1 cellular context compared by ENCODE assay signal in the genomic region with DNA sequence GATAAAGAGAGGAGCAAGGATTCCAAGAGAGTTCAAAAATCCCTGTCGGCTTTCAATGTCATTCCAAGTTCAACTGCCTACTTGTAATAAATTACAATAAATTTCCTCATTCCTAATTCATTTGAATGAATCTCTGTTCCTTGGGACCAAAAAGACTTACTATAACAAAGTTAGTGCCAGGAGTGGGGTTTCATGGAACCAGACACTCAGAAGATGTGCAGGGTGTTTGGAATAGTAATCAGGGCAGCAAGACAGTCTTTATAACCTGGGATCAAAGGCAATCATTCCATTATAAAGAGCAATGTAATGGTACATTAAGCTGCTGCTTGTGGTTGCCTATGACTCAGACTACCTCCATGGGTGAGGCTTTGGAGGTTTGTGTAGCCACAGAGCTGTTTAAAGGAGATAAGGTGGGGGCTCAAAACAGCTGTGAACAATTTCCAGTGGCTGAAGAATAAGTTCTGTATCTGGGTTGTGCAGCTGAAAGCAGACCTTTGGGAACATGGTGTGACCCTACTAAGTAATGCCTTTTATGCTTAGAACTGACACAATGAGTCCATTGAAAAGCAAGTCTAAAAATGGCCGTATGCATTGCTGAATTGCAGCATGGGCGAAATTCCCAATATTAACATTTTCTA.
TF ChIP-seq lines count a peak whose summit lies in the region.

No MANE protein-coding gene starts in this region.

TF ChIP-seq in K562, 482 proteins besides CTCF, POLR2A, EP300 and RAD21 (continued from another document and continues in another):
- TF ChIP-seq, protein P1, sequence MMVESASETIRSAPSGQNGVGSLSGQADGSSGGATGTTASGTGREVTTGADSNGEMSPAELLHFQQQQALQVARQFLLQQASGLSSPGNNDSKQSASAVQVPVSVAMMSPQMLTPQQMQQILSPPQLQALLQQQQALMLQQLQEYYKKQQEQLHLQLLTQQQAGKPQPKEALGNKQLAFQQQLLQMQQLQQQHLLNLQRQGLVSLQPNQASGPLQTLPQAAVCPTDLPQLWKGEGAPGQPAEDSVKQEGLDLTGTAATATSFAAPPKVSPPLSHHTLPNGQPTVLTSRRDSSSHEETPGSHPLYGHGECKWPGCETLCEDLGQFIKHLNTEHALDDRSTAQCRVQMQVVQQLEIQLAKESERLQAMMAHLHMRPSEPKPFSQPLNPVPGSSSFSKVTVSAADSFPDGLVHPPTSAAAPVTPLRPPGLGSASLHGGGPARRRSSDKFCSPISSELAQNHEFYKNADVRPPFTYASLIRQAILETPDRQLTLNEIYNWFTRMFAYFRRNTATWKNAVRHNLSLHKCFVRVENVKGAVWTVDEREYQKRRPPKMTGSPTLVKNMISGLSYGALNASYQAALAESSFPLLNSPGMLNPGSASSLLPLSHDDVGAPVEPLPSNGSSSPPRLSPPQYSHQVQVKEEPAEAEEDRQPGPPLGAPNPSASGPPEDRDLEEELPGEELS (CRISPR knock-in tag; IDR thresholded peaks at IDR 0.05; ENCODE audit: borderline replicate concordance) = no peak
- TF ChIP-seq HMGN3 (IDR thresholded peaks at IDR 0.05; ENCODE audit: borderline replicate concordance, extremely low read depth, insufficient read length, low read depth, low read length) (no peak), ZSCAN32 (CRISPR knock-in tag; IDR thresholded peaks at IDR 0.05) (no peak), ZNF354B (CRISPR knock-in tag; IDR thresholded peaks at IDR 0.05) (no peak), JUNB (CRISPR knock-in tag; conservative IDR thresholded peaks at IDR 0.05) (no peak), RHOXF2B (CRISPR knock-in tag; conservative IDR thresholded peaks at IDR 0.05) (no peak), KLF6 (CRISPR knock-in tag; IDR thresholded peaks at IDR 0.05; ENCODE audit: borderline replicate concordance) (no peak), NR1H2 (CRISPR knock-in tag; IDR thresholded peaks at IDR 0.05) (no peak), EZH2 (IDR thresholded peaks at IDR 0.05; ENCODE audit: borderline replicate concordance, low read depth, low read length) (no peak; the same call in 1 of the 2 replicates), MBD2 (IDR thresholded peaks at IDR 0.05; ENCODE audit: borderline replicate concordance, low read depth) (no peak), ZFP30 (CRISPR knock-in tag; IDR thresholded peaks at IDR 0.05; ENCODE audit: borderline replicate concordance) (no peak), DMBX1 (CRISPR knock-in tag; IDR thresholded peaks at IDR 0.05; ENCODE audit: borderline replicate concordance) (peak; percentile 82; the same call in 1 of the 2 replicates), KDM4B (IDR thresholded peaks at IDR 0.05; ENCODE audit: borderline replicate concordance in 2 of 2, low read depth in 1 of 2) (no peak), MTA3 (IDR thresholded peaks at IDR 0.05; ENCODE audit: borderline replicate concordance) (no peak), ASH1L (IDR thresholded peaks at IDR 0.05; ENCODE audit: borderline replicate concordance, low read depth, partially characterized antibody) (no peak), KLF13 (tag; IDR thresholded peaks at IDR 0.05; ENCODE audit: borderline replicate concordance, low read depth) (no peak), CREM (IDR thresholded peaks at IDR 0.05; ENCODE audit: low read depth) (peak; percentile 17; the same call in 1 of the 2 replicates), HDAC1 (IDR thresholded peaks at IDR 0.05) (0 out of 4 replicates have a peak, but pooled peaks of 1 of the 2 experiments have one; percentile 23), ZNF57 (CRISPR knock-in tag; IDR thresholded peaks at IDR 0.05) (no peak), ILF3 (IDR thresholded peaks at IDR 0.05; ENCODE audit: borderline replicate concordance) (no peak), RNF2 (IDR thresholded peaks at IDR 0.05) (peak; percentile 41; the same call in 1 of the 2 replicates), FUS (optimal IDR thresholded peaks at IDR 0.05; ENCODE audit: low read depth, low read length) (no peak), MCM5 (IDR thresholded peaks at IDR 0.05; ENCODE audit: low read depth) (no peak), TAF1 (IDR thresholded peaks at IDR 0.05; ENCODE audit: control insufficient read depth, extremely low read depth, insufficient read depth, low read length, severe bottlenecking) (no peak), TCFL5 (CRISPR knock-in tag; conservative IDR thresholded peaks at IDR 0.05) (no peak), HDAC8 (tag; IDR thresholded peaks at IDR 0.05) (no peak), FOXJ2 (tag; IDR thresholded peaks at IDR 0.05) (no peak), MAFG (tag; conservative IDR thresholded peaks at IDR 0.05) (0 out of 2 replicates have a peak, but pooled peaks have one; percentile 11), ARID1B (IDR thresholded peaks at IDR 0.05) (peak; percentile 97), GABPA (tag; conservative IDR thresholded peaks at IDR 0.05; ENCODE audit: low read depth) (no peak), ZNF589 (CRISPR knock-in tag; IDR thresholded peaks at IDR 0.05; ENCODE audit: low read depth) (no peak), ZNF431 (CRISPR knock-in tag; IDR thresholded peaks at IDR 0.05) (no peak), COPS2 (conservative IDR thresholded peaks at IDR 0.05) (no peak)
- TF ChIP-seq, protein P2, sequence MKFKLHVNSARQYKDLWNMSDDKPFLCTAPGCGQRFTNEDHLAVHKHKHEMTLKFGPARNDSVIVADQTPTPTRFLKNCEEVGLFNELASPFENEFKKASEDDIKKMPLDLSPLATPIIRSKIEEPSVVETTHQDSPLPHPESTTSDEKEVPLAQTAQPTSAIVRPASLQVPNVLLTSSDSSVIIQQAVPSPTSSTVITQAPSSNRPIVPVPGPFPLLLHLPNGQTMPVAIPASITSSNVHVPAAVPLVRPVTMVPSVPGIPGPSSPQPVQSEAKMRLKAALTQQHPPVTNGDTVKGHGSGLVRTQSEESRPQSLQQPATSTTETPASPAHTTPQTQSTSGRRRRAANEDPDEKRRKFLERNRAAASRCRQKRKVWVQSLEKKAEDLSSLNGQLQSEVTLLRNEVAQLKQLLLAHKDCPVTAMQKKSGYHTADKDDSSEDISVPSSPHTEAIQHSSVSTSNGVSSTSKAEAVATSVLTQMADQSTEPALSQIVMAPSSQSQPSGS (CRISPR knock-in tag; IDR thresholded peaks at IDR 0.05) = no peak
- TF ChIP-seq, protein P3, sequence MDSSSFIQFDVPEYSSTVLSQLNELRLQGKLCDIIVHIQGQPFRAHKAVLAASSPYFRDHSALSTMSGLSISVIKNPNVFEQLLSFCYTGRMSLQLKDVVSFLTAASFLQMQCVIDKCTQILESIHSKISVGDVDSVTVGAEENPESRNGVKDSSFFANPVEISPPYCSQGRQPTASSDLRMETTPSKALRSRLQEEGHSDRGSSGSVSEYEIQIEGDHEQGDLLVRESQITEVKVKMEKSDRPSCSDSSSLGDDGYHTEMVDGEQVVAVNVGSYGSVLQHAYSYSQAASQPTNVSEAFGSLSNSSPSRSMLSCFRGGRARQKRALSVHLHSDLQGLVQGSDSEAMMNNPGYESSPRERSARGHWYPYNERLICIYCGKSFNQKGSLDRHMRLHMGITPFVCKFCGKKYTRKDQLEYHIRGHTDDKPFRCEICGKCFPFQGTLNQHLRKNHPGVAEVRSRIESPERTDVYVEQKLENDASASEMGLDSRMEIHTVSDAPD (CRISPR knock-in tag; IDR thresholded peaks at IDR 0.05) = no peak
- TF ChIP-seq, protein P4, sequence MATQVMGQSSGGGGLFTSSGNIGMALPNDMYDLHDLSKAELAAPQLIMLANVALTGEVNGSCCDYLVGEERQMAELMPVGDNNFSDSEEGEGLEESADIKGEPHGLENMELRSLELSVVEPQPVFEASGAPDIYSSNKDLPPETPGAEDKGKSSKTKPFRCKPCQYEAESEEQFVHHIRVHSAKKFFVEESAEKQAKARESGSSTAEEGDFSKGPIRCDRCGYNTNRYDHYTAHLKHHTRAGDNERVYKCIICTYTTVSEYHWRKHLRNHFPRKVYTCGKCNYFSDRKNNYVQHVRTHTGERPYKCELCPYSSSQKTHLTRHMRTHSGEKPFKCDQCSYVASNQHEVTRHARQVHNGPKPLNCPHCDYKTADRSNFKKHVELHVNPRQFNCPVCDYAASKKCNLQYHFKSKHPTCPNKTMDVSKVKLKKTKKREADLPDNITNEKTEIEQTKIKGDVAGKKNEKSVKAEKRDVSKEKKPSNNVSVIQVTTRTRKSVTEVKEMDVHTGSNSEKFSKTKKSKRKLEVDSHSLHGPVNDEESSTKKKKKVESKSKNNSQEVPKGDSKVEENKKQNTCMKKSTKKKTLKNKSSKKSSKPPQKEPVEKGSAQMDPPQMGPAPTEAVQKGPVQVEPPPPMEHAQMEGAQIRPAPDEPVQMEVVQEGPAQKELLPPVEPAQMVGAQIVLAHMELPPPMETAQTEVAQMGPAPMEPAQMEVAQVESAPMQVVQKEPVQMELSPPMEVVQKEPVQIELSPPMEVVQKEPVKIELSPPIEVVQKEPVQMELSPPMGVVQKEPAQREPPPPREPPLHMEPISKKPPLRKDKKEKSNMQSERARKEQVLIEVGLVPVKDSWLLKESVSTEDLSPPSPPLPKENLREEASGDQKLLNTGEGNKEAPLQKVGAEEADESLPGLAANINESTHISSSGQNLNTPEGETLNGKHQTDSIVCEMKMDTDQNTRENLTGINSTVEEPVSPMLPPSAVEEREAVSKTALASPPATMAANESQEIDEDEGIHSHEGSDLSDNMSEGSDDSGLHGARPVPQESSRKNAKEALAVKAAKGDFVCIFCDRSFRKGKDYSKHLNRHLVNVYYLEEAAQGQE (CRISPR knock-in tag; IDR thresholded peaks at IDR 0.05; ENCODE audit: low read depth) = no peak
- TF ChIP-seq, protein P5, sequence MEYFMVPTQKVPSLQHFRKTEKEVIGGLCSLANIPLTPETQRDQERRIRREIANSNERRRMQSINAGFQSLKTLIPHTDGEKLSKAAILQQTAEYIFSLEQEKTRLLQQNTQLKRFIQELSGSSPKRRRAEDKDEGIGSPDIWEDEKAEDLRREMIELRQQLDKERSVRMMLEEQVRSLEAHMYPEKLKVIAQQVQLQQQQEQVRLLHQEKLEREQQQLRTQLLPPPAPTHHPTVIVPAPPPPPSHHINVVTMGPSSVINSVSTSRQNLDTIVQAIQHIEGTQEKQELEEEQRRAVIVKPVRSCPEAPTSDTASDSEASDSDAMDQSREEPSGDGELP (CRISPR knock-in tag; IDR thresholded peaks at IDR 0.05; ENCODE audit: borderline replicate concordance) = peak; percentile 88
- TF ChIP-seq, protein P6, sequence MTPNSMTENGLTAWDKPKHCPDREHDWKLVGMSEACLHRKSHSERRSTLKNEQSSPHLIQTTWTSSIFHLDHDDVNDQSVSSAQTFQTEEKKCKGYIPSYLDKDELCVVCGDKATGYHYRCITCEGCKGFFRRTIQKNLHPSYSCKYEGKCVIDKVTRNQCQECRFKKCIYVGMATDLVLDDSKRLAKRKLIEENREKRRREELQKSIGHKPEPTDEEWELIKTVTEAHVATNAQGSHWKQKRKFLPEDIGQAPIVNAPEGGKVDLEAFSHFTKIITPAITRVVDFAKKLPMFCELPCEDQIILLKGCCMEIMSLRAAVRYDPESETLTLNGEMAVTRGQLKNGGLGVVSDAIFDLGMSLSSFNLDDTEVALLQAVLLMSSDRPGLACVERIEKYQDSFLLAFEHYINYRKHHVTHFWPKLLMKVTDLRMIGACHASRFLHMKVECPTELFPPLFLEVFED (CRISPR knock-in tag; conservative IDR thresholded peaks at IDR 0.05) = 0 out of 2 replicates have a peak, but pooled peaks have one; percentile 47
- TF ChIP-seq, protein P7, sequence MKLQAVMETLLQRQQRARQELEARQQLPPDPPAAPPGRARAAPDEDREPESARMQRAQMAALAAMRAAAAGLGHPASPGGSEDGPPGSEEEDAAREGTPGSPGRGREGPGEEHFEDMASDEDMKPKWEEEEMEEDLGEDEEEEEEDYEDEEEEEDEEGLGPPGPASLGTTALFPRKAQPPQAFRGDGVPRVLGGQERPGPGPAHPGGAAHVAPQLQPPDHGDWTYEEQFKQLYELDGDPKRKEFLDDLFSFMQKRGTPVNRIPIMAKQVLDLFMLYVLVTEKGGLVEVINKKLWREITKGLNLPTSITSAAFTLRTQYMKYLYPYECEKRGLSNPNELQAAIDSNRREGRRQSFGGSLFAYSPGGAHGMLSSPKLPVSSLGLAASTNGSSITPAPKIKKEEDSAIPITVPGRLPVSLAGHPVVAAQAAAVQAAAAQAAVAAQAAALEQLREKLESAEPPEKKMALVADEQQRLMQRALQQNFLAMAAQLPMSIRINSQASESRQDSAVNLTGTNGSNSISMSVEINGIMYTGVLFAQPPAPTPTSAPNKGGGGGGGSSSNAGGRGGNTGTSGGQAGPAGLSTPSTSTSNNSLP (IDR thresholded peaks at IDR 0.05; ENCODE audit: borderline replicate concordance, low read depth, low read length) = peak; percentile 84; the same call in 1 of the 2 replicates
- TF ChIP-seq, protein P8, sequence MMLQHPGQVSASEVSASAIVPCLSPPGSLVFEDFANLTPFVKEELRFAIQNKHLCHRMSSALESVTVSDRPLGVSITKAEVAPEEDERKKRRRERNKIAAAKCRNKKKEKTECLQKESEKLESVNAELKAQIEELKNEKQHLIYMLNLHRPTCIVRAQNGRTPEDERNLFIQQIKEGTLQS (IDR thresholded peaks at IDR 0.05) = peak; percentile 82
- TF ChIP-seq, protein P8 (CRISPR knock-in tag; conservative IDR thresholded peaks at IDR 0.05) = peak; percentile 51; the same call in 1 of the 2 replicates
- TF ChIP-seq, protein P9, sequence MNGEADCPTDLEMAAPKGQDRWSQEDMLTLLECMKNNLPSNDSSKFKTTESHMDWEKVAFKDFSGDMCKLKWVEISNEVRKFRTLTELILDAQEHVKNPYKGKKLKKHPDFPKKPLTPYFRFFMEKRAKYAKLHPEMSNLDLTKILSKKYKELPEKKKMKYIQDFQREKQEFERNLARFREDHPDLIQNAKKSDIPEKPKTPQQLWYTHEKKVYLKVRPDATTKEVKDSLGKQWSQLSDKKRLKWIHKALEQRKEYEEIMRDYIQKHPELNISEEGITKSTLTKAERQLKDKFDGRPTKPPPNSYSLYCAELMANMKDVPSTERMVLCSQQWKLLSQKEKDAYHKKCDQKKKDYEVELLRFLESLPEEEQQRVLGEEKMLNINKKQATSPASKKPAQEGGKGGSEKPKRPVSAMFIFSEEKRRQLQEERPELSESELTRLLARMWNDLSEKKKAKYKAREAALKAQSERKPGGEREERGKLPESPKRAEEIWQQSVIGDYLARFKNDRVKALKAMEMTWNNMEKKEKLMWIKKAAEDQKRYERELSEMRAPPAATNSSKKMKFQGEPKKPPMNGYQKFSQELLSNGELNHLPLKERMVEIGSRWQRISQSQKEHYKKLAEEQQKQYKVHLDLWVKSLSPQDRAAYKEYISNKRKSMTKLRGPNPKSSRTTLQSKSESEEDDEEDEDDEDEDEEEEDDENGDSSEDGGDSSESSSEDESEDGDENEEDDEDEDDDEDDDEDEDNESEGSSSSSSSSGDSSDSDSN (IDR thresholded peaks at IDR 0.05; ENCODE audit: borderline replicate concordance in 1 of 2, low read depth in 2 of 2, low read length in 2 of 2) = no peak
- TF ChIP-seq, protein P10, sequence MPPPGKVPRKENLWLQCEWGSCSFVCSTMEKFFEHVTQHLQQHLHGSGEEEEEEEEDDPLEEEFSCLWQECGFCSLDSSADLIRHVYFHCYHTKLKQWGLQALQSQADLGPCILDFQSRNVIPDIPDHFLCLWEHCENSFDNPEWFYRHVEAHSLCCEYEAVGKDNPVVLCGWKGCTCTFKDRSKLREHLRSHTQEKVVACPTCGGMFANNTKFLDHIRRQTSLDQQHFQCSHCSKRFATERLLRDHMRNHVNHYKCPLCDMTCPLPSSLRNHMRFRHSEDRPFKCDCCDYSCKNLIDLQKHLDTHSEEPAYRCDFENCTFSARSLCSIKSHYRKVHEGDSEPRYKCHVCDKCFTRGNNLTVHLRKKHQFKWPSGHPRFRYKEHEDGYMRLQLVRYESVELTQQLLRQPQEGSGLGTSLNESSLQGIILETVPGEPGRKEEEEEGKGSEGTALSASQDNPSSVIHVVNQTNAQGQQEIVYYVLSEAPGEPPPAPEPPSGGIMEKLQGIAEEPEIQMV (tag; conservative IDR thresholded peaks at IDR 0.05; ENCODE audit: low read depth) = no peak
